9 cellular contexts compared by ENCODE assay signal in the genomic region with DNA sequence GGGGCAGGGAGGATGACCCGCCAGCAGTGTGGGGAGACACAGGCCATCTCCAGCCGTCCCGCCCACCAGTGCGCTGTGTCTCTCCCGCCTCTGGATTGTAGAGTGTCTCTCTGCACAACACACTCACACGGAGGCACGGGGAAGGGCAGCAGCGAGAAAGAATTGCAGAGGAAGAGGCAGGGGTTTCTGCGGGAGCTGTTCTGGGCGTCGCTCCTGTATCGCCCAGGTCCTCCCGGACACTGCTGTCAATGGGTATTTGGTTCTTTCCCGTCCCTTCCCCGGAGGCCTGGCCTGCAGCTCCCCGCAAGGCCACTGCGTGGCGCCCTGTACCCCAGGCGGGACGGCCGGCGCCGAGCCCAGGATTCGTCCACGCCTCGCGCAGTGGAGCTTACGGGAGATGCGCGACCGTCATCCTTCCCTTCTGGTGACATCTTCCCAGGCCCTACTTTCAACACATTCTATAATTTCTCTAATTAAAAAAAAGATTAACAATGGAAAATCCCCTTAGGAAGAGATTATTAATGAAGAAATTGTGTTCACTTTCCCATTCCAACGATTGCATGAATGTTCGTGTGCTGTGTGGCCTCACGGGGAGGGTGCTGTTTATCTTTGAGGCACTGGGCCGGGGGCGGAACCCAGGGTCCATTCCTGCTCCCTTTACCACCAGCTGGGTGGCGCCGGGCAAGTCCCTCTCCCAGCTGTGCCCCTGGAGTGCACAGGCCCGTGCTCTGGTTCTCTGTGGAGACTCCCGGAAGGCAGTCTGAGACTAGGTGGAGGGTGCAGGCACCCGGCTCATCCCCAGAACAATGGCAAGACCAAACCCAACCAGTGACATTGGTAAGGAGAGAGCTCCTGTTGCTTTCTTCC.
A peak's percentile ranks its signal among the peaks of the same experiment; 100 is the strongest.
DNase-seq lines count a peak whose midpoint lies in the region; ATAC-seq and TF ChIP-seq lines count a peak whose summit lies in the region.
"Had no signal": no experiment of that assay in that cellular context is flagged by ENCODE, and none has a peak within 500 bp of the region (broad histone marks: within the 10 kb centered on the region; RNA-seq: fewer than 3 reads in every experiment).

No MANE protein-coding gene starts in this region.

- in situ Hi-C loops in astrocyte of the spinal cord (cut with HindIII; ENCODE audit: low sequenced_read_pairs): no loop called here

- ATAC-seq in left lobe of liver (peak; percentile 53), HG02571 (IDR thresholded peaks at IDR 0.05; ENCODE audit: unreplicated experiment) (no peak)

- TF ChIP-seq CTCF in GM12865 (IDR thresholded peaks at IDR 0.05; ENCODE audit: insufficient read depth, low read depth, low read length, missing control alignments): peak; percentile 33
- peak; percentile 46 for TF ChIP-seq CTCF in astrocyte of the spinal cord (IDR thresholded peaks at IDR 0.05; ENCODE audit: low read depth, low read length)

- no peak overlapping the region for H3K4me3 ChIP-seq in GM12865 (ENCODE audit: low read depth, low read length)
- H3K4me3 ChIP-seq in astrocyte of the spinal cord (ENCODE audit: low read depth, low read length): no peak overlapping the region

- peak; percentile 13 for DNase-seq in AG08395 (ENCODE audit: low spot score)
- no peak for DNase-seq in GM12865 (ENCODE audit: low read depth)
- no peak for DNase-seq in astrocyte of the spinal cord (ENCODE audit: low read depth, low spot score)
- DNase-seq in left lobe of liver (ENCODE audit: low spot score): no peak
- DNase-seq in NCI-H748 (lab: John Stamatoyannopoulos, UW; ENCODE audit: unreplicated experiment): no peak
- no peak for DNase-seq in GOT3 (lab: John Stamatoyannopoulos, UW)
- DNase-seq in DMS153 (lab: John Stamatoyannopoulos, UW): no peak
- DNase-seq: cortex of kidney had no signal
